Comparison of ENCODE assay signal across 8 cellular contexts in genomic region chr19:45370410-45371204, GRCh38. TPM values are rescaled to one million over a fixed set of nuclear protein-coding genes. Genes with fewer than 3 reads are reported as not detected.
DNase-seq lines count a peak whose midpoint lies in the region; ATAC-seq, FAIRE-seq and TF ChIP-seq lines count a peak whose summit lies in the region.

ERCC2 (minus strand) TSS chr19:45370573; CDS start chr19:45370540, 33 bp downstream.

- TF ChIP-seq CTCF in HepG2 (CRISPR knock-in tag; IDR thresholded peaks at IDR 0.05): no peak

- intact Hi-C loops in HepG2 (cut with micrococcal nuclease; ENCODE audit: unreplicated experiment): no loop called here

- peak; percentile 66 to 76 for TF ChIP-seq POLR2A in HepG2 (IDR thresholded peaks at IDR 0.05; ENCODE audit: insufficient read depth in 1 of 2, low read depth in 2 of 2, low read length in 2 of 2)

- POLR2A ChIA-PET in HepG2 (lab: Yijun Ruan, JAX): interaction anchor here (0.6 to 1.7 kb wide), 4 partner anchors 8 to 399 kb away, joined by 3 to 4 read pairs (median 4); partner anchors contain the start of genes BLOC1S3, PPP1R13L and TRAPPC6A

- CTCF ChIA-PET in HepG2 (lab: Yijun Ruan, JAX; ENCODE audit: low intra/inter-chr PET ratio, low total read pairs): no interaction called here

- H3K9me3 ChIP-seq in HepG2 (ENCODE audit: low read length): no peaks in the 10 kb centered on the region

- WGBS in HepG2 (ENCODE audit: low lambda C conversion rate): 5% methylated on average over 32 of the region's 55 CpGs

- H3K9ac ChIP-seq in HepG2 (ENCODE audit: insufficient read depth, low read depth, low read length): peak within 1 kb of the TSS; percentile 88

- ATAC-seq in GM19372 (IDR thresholded peaks at IDR 0.05; ENCODE audit: low read depth, unreplicated experiment) (peak; percentile 95), HG03558 (IDR thresholded peaks at IDR 0.05; ENCODE audit: extremely low read depth, unreplicated experiment) (peak; percentile 82), HepG2 (peak; percentile 99)

- H3K79me2 ChIP-seq in HepG2 (ENCODE audit: insufficient read depth, low read length): peaks cover 8% of the 10 kb centered on the region

- H2AFZ ChIP-seq in HepG2 (ENCODE audit: low read length): no peak within 1 kb of the TSS

- FAIRE-seq in HepG2 (lab: Jason Lieb, UNC): peak; percentile 87

- no peak for TF ChIP-seq RAD21 in HepG2 (CRISPR knock-in tag; IDR thresholded peaks at IDR 0.05)

- in situ Hi-C loops in HepG2 (cut with HindIII; ENCODE audit: extremely low pct_ligation_motif_present, low pct_unique_long_range_greater_than_20kb): no loop called here

- peaks cover 4% of the 10 kb centered on the region; the same call in 1 of the 2 replicates for H4K20me1 ChIP-seq in HepG2 (ENCODE audit: insufficient read depth, low read length)

- DNase-seq in C1 segment of cervical spinal cord (lab: John Stamatoyannopoulos, UW) (peak; percentile 83 to 99 (median 98)), NCI-H774 (lab: John Stamatoyannopoulos, UW) (peak; percentile 99), dermis microvascular lymphatic vessel endothelial cell (ENCODE audit: low read depth in 2 of 2) (peak; percentile 98 to 99), HepG2 (ENCODE audit: low spot score) (peak; percentile 96)
- DNase-seq in activated CD4-positive, alpha-beta T cell treated with anti-CD3 and anti-CD28 coated beads, Interleukin-2, amount 50 U/mL, for 4 hours: peak; percentile 100
- DNase-seq in stimulated activated CD4-positive, alpha-beta T cell treated with anti-CD3 and anti-CD28 coated beads, Interleukin-4, amount 100 ng/mL, for 1 hour: peak; percentile 99

- BruUV-seq in HepG2 (replicated peaks; lab: Mats Ljungman, UMichigan): TSS peak; percentile 99

- peak within 1 kb of the TSS; percentile 94 for H3K27ac ChIP-seq in HepG2 (ENCODE audit: extremely low read length, insufficient read depth, low read length)

- peak within 1 kb of the TSS; percentile 84 to 95 (median 86) for H3K4me3 ChIP-seq in HepG2 (replicated peaks in 1 of 3; ENCODE audit: insufficient read depth in 1 of 3, low read depth in 2 of 3, low read length in 3 of 3)

- peak within 1 kb of the TSS; percentile 75 for H3K4me2 ChIP-seq in HepG2 (ENCODE audit: low read depth, low read length)

- no peak for TF ChIP-seq EP300 in HepG2 (IDR thresholded peaks at IDR 0.05; ENCODE audit: low read depth in 2 of 2, low read length in 2 of 2)
- no peak for TF ChIP-seq EP300 in HepG2 (CRISPR knock-in tag; IDR thresholded peaks at IDR 0.05; ENCODE audit: borderline replicate concordance)

- no peaks in the 10 kb centered on the region for H3K27me3 ChIP-seq in HepG2 (ENCODE audit: control insufficient read depth in 1 of 2, insufficient read depth in 2 of 2, low read length in 2 of 2)

- peaks cover 4 to 11% of the 10 kb centered on the region in 2 experiments; a peak in 4 of 5 replicates for H3K36me3 ChIP-seq in HepG2 (replicated peaks in 1 of 2; ENCODE audit: control insufficient read depth in 1 of 2, insufficient read depth in 2 of 2, low read length in 2 of 2)

- peaks cover 32% of the 10 kb centered on the region for H3K4me1 ChIP-seq in HepG2 (ENCODE audit: insufficient read depth, low read length)

TF ChIP-seq in HepG2, 621 proteins besides CTCF, POLR2A, EP300 and RAD21 (continues in another document):
- TF ChIP-seq ZNF331 (CRISPR knock-in tag; IDR thresholded peaks at IDR 0.05): no peak
- TF ChIP-seq PAWR (CRISPR knock-in tag; IDR thresholded peaks at IDR 0.05; ENCODE audit: borderline replicate concordance): no peak
- no peak for TF ChIP-seq SRF (IDR thresholded peaks at IDR 0.05; ENCODE audit: low read depth, low read length)
- TF ChIP-seq SMAD1 (CRISPR knock-in tag; IDR thresholded peaks at IDR 0.05; ENCODE audit: borderline replicate concordance, low read depth): 0 out of 2 replicates have a peak, but pooled peaks have one; percentile 38
- TF ChIP-seq ZSCAN22 (CRISPR knock-in tag; IDR thresholded peaks at IDR 0.05): no peak
- no peak for TF ChIP-seq RAD51 (IDR thresholded peaks at IDR 0.05; ENCODE audit: borderline replicate concordance)
- TF ChIP-seq SATB2 (CRISPR knock-in tag; IDR thresholded peaks at IDR 0.05): no peak
- TF ChIP-seq ZNF160 (CRISPR knock-in tag; IDR thresholded peaks at IDR 0.05): no peak
- peak; percentile 95 for TF ChIP-seq SP4 (CRISPR knock-in tag; IDR thresholded peaks at IDR 0.05)
- no peak for TF ChIP-seq ZIK1 (CRISPR knock-in tag; IDR thresholded peaks at IDR 0.05; ENCODE audit: borderline replicate concordance, low read depth)
- no peak for TF ChIP-seq FIP1L1 (IDR thresholded peaks at IDR 0.05; ENCODE audit: borderline replicate concordance, insufficient read depth, low read depth, low read length)
- TF ChIP-seq, protein P1, sequence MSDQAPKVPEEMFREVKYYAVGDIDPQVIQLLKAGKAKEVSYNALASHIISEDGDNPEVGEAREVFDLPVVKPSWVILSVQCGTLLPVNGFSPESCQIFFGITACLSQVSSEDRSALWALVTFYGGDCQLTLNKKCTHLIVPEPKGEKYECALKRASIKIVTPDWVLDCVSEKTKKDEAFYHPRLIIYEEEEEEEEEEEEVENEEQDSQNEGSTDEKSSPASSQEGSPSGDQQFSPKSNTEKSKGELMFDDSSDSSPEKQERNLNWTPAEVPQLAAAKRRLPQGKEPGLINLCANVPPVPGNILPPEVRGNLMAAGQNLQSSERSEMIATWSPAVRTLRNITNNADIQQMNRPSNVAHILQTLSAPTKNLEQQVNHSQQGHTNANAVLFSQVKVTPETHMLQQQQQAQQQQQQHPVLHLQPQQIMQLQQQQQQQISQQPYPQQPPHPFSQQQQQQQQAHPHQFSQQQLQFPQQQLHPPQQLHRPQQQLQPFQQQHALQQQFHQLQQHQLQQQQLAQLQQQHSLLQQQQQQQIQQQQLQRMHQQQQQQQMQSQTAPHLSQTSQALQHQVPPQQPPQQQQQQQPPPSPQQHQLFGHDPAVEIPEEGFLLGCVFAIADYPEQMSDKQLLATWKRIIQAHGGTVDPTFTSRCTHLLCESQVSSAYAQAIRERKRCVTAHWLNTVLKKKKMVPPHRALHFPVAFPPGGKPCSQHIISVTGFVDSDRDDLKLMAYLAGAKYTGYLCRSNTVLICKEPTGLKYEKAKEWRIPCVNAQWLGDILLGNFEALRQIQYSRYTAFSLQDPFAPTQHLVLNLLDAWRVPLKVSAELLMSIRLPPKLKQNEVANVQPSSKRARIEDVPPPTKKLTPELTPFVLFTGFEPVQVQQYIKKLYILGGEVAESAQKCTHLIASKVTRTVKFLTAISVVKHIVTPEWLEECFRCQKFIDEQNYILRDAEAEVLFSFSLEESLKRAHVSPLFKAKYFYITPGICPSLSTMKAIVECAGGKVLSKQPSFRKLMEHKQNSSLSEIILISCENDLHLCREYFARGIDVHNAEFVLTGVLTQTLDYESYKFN (CRISPR knock-in tag; conservative IDR thresholded peaks at IDR 0.05): no peak
- peak; percentile 64; the same call in 1 of the 2 replicates for TF ChIP-seq ZNF362 (CRISPR knock-in tag; IDR thresholded peaks at IDR 0.05; ENCODE audit: borderline replicate concordance)
- TF ChIP-seq KAT2B (IDR thresholded peaks at IDR 0.05; ENCODE audit: borderline replicate concordance, low read depth, low read length): no peak
- no peak for TF ChIP-seq AGO1 (IDR thresholded peaks at IDR 0.05; ENCODE audit: low read depth, low read length, poor library complexity, severe bottlenecking)
- no peak for TF ChIP-seq MYC (CRISPR knock-in tag; IDR thresholded peaks at IDR 0.05; ENCODE audit: borderline replicate concordance)
- TF ChIP-seq MBNL3 (CRISPR knock-in tag; conservative IDR thresholded peaks at IDR 0.05): no peak
- no peak for TF ChIP-seq MEIS1 (CRISPR knock-in tag; IDR thresholded peaks at IDR 0.05; ENCODE audit: borderline replicate concordance)
- no peak for TF ChIP-seq ZBTB20 (CRISPR knock-in tag; IDR thresholded peaks at IDR 0.05; ENCODE audit: borderline replicate concordance, low read depth)
- no peak for TF ChIP-seq ZNF780A (CRISPR knock-in tag; IDR thresholded peaks at IDR 0.05)

RNA-seq across cellular contexts. Expression of gene ERCC2, which starts in this region (rescaled TPM):
- total RNA-seq in dermis microvascular lymphatic vessel endothelial cell (14.5 and 19.7 TPM in 2 replicates), HepG2 (2016; rRNA removed; fragmentation: Illumina TruSeq; extraction: Trizol) (20.5 and 25.4 TPM in 2 replicates)
- 4.8 and 6.0 TPM in 2 replicates for total RNA-seq in HepG2 (2016; cell fraction: cytosol; rRNA removed; fragmentation: Illumina TruSeq; extraction: Trizol; ENCODE audit: low read depth)
- total RNA-seq in HepG2 (2016; cell fraction: insoluble cytoplasmic fraction; rRNA removed; fragmentation: Illumina TruSeq; extraction: Trizol): 17.4 and 24.0 TPM in 2 replicates
- total RNA-seq in HepG2 (2016; cell fraction: membrane; rRNA removed; fragmentation: Illumina TruSeq; extraction: Trizol): 10.7 and 11.8 TPM in 2 replicates
- 18.4 and 26.1 TPM in 2 replicates for total RNA-seq in HepG2 (2016; cell fraction: nucleus; rRNA removed; fragmentation: Illumina TruSeq; extraction: Trizol)
- 49.2 and 63.4 TPM in 2 replicates for polyA plus RNA-seq in HepG2 (2011; rRNA removed)
- 18.2 and 21.9 TPM in 2 replicates for polyA plus RNA-seq in HepG2 (2011; cell fraction: cytosol; rRNA removed)
- polyA plus RNA-seq in HepG2 (2011; cell fraction: nucleus; rRNA removed): 186 and 287 TPM in 2 replicates
- 34.7 and 38.8 TPM in 2 replicates for polyA plus RNA-seq in HepG2 (2012)
- 6.0 and 6.6 TPM in 2 replicates for polyA plus RNA-seq in HepG2 (2016; cell fraction: cytosol; fragmentation: Illumina TruSeq; extraction: Trizol; ENCODE audit: low read depth)
- 21.0 and 26.5 TPM in 2 replicates for polyA plus RNA-seq in HepG2 (2016; cell fraction: insoluble cytoplasmic fraction; fragmentation: Illumina TruSeq; extraction: Trizol; ENCODE audit: low read depth)
- 12.1 and 13.4 TPM in 2 replicates for polyA plus RNA-seq in HepG2 (2016; cell fraction: membrane; fragmentation: Illumina TruSeq; extraction: Trizol; ENCODE audit: low read depth)
- polyA plus RNA-seq in HepG2 (2016; cell fraction: nucleus; fragmentation: Illumina TruSeq; extraction: Trizol; ENCODE audit: insufficient read depth, low read depth): 89.8 and 93.0 TPM in 2 replicates
- polyA minus RNA-seq in HepG2 (2011; rRNA and poly(A)+ RNA removed; ENCODE audit: low replicate concordance): 22.0 and 75.7 TPM in 2 replicates
- polyA minus RNA-seq in HepG2 (2011; cell fraction: cytosol; rRNA and poly(A)+ RNA removed): 19.7 and 20.4 TPM in 2 replicates
- polyA minus RNA-seq in HepG2 (2011; cell fraction: nucleus; rRNA and poly(A)+ RNA removed): 28.0 and 29.0 TPM in 2 replicates

Comparison
In these comparisons a context has a peak if more than half of its experiments do, and no peak if none do; other contexts are left out.
1. Peak in every context shown above with its lines: DNase-seq, ATAC-seq, H3K4me3 ChIP-seq and H3K27ac ChIP-seq.